Comparison of ENCODE assay signal across 32 cellular contexts in genomic region chr1:38330799-38331198, GRCh38.
"Had no signal": no experiment of that assay in that cellular context is flagged by ENCODE, and none has a peak within 500 bp of the region (broad histone marks: within the 10 kb centered on the region; RNA-seq: fewer than 3 reads in every experiment).

No MANE protein-coding gene starts in this region.

- DNase-seq: activated CD4-positive, alpha-beta memory T cell treated with anti-CD3 and anti-CD28 coated beads, Interleukin-2, amount 10 ng/mL, durations not matched to agents 7 days and 5 days; activated CD4-positive, alpha-beta T cell treated with anti-CD3 and anti-CD28 coated beads for 1 hour; activated CD4-positive, alpha-beta T cell treated with anti-CD3 and anti-CD28 coated beads for 36 hours; activated CD4-positive, alpha-beta T cell treated with anti-CD3 and anti-CD28 coated beads for 48 hours; activated CD4-positive, alpha-beta T cell treated with anti-CD3 and anti-CD28 coated beads, Interleukin-2, amount 10 ng/mL, durations not matched to agents 7 days and 5 days; activated CD4-positive, alpha-beta T cell treated with anti-CD3 and anti-CD28 coated beads, Interleukin-2, amount 50 U/mL, for 48 hours; activated CD4-positive, CD25-positive, alpha-beta regulatory T cell; activated CD8-positive, alpha-beta memory T cell treated with anti-CD3 and anti-CD28 coated beads for 24 hours; activated CD8-positive, alpha-beta memory T cell treated with anti-CD3 and anti-CD28 coated beads, Interleukin-2, amount 10 ng/mL, durations not matched to agents 7 days and 5 days; activated CD8-positive, alpha-beta memory T cell treated with anti-CD3 and anti-CD28 coated beads, Interleukin-2, amount 50 U/mL, for 48 hours; activated CD8-positive, alpha-beta T cell treated with anti-CD3 and anti-CD28 coated beads, Interleukin-2, amount 10 ng/mL, durations not matched to agents 7 days and 5 days; activated effector memory CD4-positive, alpha-beta T cell treated with Interleukin-2 at 50 U/mL for 16 hours; activated gamma-delta T cell; activated naive CD4-positive, alpha-beta T cell treated with anti-CD3 and anti-CD28 coated beads, Interleukin-2, amount 50 U/mL, for 16 hours; activated naive CD4-positive, alpha-beta T cell treated with Interleukin-2 at 50 U/mL for 16 hours; activated naive CD8-positive, alpha-beta T cell treated with anti-CD3 and anti-CD28 coated beads for 36 hours; activated T-cell treated with anti-CD3 and anti-CD28 coated beads, Interleukin-2, amount 50 U/mL, for 24 hours; activated T-cell treated with anti-CD3 and anti-CD28 coated beads, Interleukin-2, amount 50 U/mL, for 48 hours; adrenal gland; amniotic stem cell; aorta; body of pancreas; brain microvascular endothelial cell; central memory CD4-positive, alpha-beta T cell; T-helper 1 cell; T-helper 2 cell; T-helper 9 cell; WERI-Rb-1 had no signal

- ATAC-seq: activated CD4-positive, alpha-beta T cell treated with anti-CD3 and anti-CD28 coated beads for 36 hours; activated CD4-positive, CD25-positive, alpha-beta regulatory T cell treated with anti-CD3 and anti-CD28 coated beads, Interleukin-2, amount 50 U/mL, for 24 hours; activated CD8-positive, alpha-beta memory T cell treated with anti-CD3 and anti-CD28 coated beads, Interleukin-2, amount 10 ng/mL, durations not matched to agents 7 days and 5 days; activated CD8-positive, alpha-beta T cell treated with anti-CD3 and anti-CD28 coated beads, Interleukin-2, amount 10 ng/mL, durations not matched to agents 7 days and 5 days; activated naive CD4-positive, alpha-beta T cell treated with anti-CD3 and anti-CD28 coated beads, Interleukin-2, amount 50 U/mL, for 72 hours; body of pancreas; WTC11 had no signal

- H3K36me3 ChIP-seq: adrenal gland, brain microvascular endothelial cell, breast epithelium, WERI-Rb-1 had no signal

- H3K4me1 ChIP-seq: adrenal gland, body of pancreas, breast epithelium had no signal

- H3K4me3 ChIP-seq: adrenal gland, body of pancreas, breast epithelium had no signal

- H3K27ac ChIP-seq: adrenal gland, body of pancreas, brain microvascular endothelial cell, breast epithelium, WERI-Rb-1 had no signal

- H3K27me3 ChIP-seq: adrenal gland, body of pancreas, brain microvascular endothelial cell had no signal

- H3K9me3 ChIP-seq: adrenal gland, body of pancreas, breast epithelium had no signal
